Comparison of ENCODE assay signal across 8 cellular contexts in the genomic region with DNA sequence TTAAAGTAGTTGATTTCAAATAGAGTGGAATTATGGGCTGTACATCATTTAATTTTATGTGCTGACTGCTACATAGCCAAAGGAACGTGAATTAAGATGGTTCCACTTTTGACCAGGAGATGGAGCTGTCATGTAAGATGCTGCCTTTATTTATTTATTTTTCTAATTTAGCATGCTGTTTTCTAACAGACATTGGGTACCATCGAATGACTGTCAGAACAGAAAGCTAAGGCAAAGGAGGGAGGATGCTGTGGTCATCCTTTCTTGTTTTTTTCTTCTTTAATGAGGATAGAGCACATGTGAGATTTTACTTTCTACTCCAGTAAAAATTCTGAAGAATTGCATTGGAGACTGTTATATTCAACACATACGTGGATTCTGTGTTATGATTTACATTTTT. TPM values are rescaled to one million over a fixed set of nuclear protein-coding genes. Genes with fewer than 3 reads are reported as not detected.
DNase-seq lines count a peak whose midpoint lies in the region; ATAC-seq and TF ChIP-seq lines count a peak whose summit lies in the region.

Gene SCN2A (plus strand): TSS at position 185 of the 400 bp plus-strand sequence. CDS start 56,410 bp downstream, outside the sequence.

- no peaks in the 10 kb centered on the region for H3K79me1 ChIP-seq in trophoblast cell (ENCODE audit: low read length)

- no peak within 1 kb of the TSS for H2BK12ac ChIP-seq in trophoblast cell (ENCODE audit: low read length)

- H2BK5ac ChIP-seq in trophoblast cell (ENCODE audit: low read depth, low read length, poor library complexity) = no peak within 1 kb of the TSS

- TF ChIP-seq EP300 in sigmoid colon (IDR thresholded peaks at IDR 0.05) = no peak

- no peak for TF ChIP-seq POLR2A in sigmoid colon (IDR thresholded peaks at IDR 0.05)

- H3K4me1 ChIP-seq in trophoblast cell (ENCODE audit: control insufficient read depth in 1 of 2, insufficient read depth in 2 of 2, low read length in 2 of 2) (no peaks in the 10 kb centered on the region), sigmoid colon (no peaks in the 10 kb centered on the region)

- H3K9ac ChIP-seq in trophoblast cell (ENCODE audit: low read length) = no peak within 1 kb of the TSS

- WGBS in trophoblast cell (ENCODE audit: extremely low coverage, insufficient coverage, insufficient read length) = no CpG with 5 or more reads among the region's 3 CpGs
- WGBS in sigmoid colon, 2 donors = 13 to 33% methylated on average over 3 of the region's 3 CpGs

- no peak within 1 kb of the TSS for H4K12ac ChIP-seq in trophoblast cell (ENCODE audit: low read depth, low read length)

- H3K9me3 ChIP-seq in trophoblast cell (ENCODE audit: insufficient read depth, low read depth, low read length) (no peaks in the 10 kb centered on the region), sigmoid colon (no peaks in the 10 kb centered on the region)

- DNase-seq in CD1c-positive myeloid dendritic cell (ENCODE audit: extremely low spot score) = peak; percentile 38
- peak; percentile 77 for DNase-seq in Jurkat, Clone E6-1 (ENCODE audit: low read depth, low spot score)
- peak; percentile 73 for DNase-seq in RKO (ENCODE audit: low spot score)
- peak; percentile 82 for DNase-seq in fibroblast of the aortic adventitia (ENCODE audit: low read depth)
- DNase-seq in trophoblast cell = peak; percentile 37 to 81
- no peak for DNase-seq in sigmoid colon

- no peak within 1 kb of the TSS for H3K4ac ChIP-seq in trophoblast cell (ENCODE audit: low read depth, low read length)

- intact Hi-C loops in sigmoid colon (cut with DNase I) = no loop called here

- ATAC-seq in GM18867 (IDR thresholded peaks at IDR 0.05; ENCODE audit: unreplicated experiment) = peak; percentile 81
- no peak for ATAC-seq in GM21515 (IDR thresholded peaks at IDR 0.05; ENCODE audit: unreplicated experiment)

- no peak within 1 kb of the TSS for H4K8ac ChIP-seq in trophoblast cell (ENCODE audit: low read depth, low read length)

- no peak within 1 kb of the TSS for H3K23ac ChIP-seq in trophoblast cell (ENCODE audit: low read length)

- H3K79me2 ChIP-seq in trophoblast cell (ENCODE audit: control insufficient read depth, insufficient read depth, low read length, poor library complexity) = no peaks in the 10 kb centered on the region

- no peak within 1 kb of the TSS for H3K27ac ChIP-seq in trophoblast cell (ENCODE audit: low read depth, low read length)
- H3K27ac ChIP-seq in sigmoid colon = no peak within 1 kb of the TSS

- H2AK5ac ChIP-seq in trophoblast cell (ENCODE audit: low read length) = no peak within 1 kb of the TSS

- no peak within 1 kb of the TSS for H3K4me2 ChIP-seq in trophoblast cell (ENCODE audit: low read length)

- H3K18ac ChIP-seq in trophoblast cell (ENCODE audit: low read length) = no peak within 1 kb of the TSS

- no peaks in the 10 kb centered on the region for H3K27me3 ChIP-seq in trophoblast cell (ENCODE audit: insufficient read depth, low read length)
- no peaks in the 10 kb centered on the region for H3K27me3 ChIP-seq in sigmoid colon

- no peak within 1 kb of the TSS for H3K14ac ChIP-seq in trophoblast cell (ENCODE audit: low read length)

- H3K36me3 ChIP-seq in trophoblast cell (ENCODE audit: control insufficient read depth in 1 of 2, insufficient read depth in 2 of 2, low read length in 2 of 2) (no peaks in the 10 kb centered on the region), sigmoid colon (no peaks in the 10 kb centered on the region)

- no peak within 1 kb of the TSS for H2BK120ac ChIP-seq in trophoblast cell (ENCODE audit: insufficient read depth, low read length, poor library complexity)

- H3K4me3 ChIP-seq in Jurkat, Clone E6-1 (ENCODE audit: low read length) = no peak within 1 kb of the TSS
- H3K4me3 ChIP-seq in fibroblast of the aortic adventitia (ENCODE audit: low read depth, low read length) (no peak within 1 kb of the TSS), trophoblast cell (ENCODE audit: low read depth, low read length) (no peak within 1 kb of the TSS), sigmoid colon (no peak within 1 kb of the TSS)

- no peak within 1 kb of the TSS for H2AFZ ChIP-seq in trophoblast cell (ENCODE audit: insufficient read depth, low read length, poor library complexity)

- peak; percentile 63 for TF ChIP-seq CTCF in fibroblast of the aortic adventitia (IDR thresholded peaks at IDR 0.05; ENCODE audit: insufficient read depth, low read length)
- TF ChIP-seq CTCF in sigmoid colon (IDR thresholded peaks at IDR 0.05) = peak in 1 of 4 experiments; percentile 17

- no peak within 1 kb of the TSS for H4K91ac ChIP-seq in trophoblast cell (ENCODE audit: low read depth, low read length)

RNA-seq across cellular contexts. Expression of gene SCN2A, which starts in this region (rescaled TPM):
- not detected for polyA plus RNA-seq in Jurkat, Clone E6-1 (2012; ENCODE audit: insufficient read depth, insufficient read length)
- total RNA-seq in fibroblast of the aortic adventitia (ENCODE audit: low replicate concordance) (16.7 and 18.5 TPM in 2 replicates), sigmoid colon (1 to 10 TPM in 1 of 4 donors, under 1 TPM in 3; 0.33 to 1.1 (median 0.89) TPM)
- 0.10 and 0.14 TPM in 2 replicates for polyA plus RNA-seq in trophoblast cell (2013)
- under 1 TPM in 2 of 3 donors, not detected in 1; under 0.01 to 0.17 TPM for polyA plus RNA-seq in sigmoid colon
